12 cellular contexts compared by ENCODE assay signal in the genomic region with DNA sequence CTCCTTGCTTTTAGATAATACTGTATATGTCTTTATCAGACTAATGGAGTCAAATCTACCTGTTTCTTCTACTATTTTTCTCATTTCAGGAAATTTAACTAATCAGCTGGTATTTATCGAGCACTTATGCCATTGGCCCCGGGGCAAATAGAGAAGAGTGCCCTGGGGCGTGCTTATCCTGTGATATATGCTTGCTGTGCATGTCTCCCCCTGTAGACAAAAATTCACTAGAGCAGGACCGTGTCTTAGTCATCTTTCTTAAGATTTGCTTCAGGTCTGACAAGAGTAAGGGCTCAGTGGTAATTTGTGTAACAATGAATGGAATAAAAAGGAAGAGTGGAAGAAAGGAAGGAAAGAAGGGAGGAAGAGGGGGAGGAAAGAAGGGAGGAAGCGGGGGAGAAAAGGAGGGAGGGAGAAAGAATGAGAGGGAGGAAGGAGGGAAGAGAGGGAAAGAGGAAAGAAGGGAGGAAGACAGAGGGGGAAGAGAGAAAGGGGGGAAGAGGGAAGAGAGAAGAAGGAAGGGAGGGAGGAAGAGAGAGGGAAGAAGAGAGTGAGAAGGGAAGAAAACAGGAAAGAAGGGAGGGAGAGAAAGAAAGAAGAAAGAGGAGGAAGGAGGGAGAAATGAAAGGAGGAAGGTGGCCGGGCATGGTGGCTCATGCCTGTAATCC.
A peak's percentile ranks its signal among the peaks of the same experiment; 100 is the strongest.
DNase-seq lines count a peak whose midpoint lies in the region; ATAC-seq and TF ChIP-seq lines count a peak whose summit lies in the region.
"Had no signal": no experiment of that assay in that cellular context is flagged by ENCODE, and none has a peak within 500 bp of the region (broad histone marks: within the 10 kb centered on the region; RNA-seq: fewer than 3 reads in every experiment).

No MANE protein-coding gene starts in this region.

- no peak for DNase-seq in AG04450 (ENCODE audit: low read depth, low spot score)
- DNase-seq in GM23338 (ENCODE audit: low spot score), result peak; percentile 76
- no peak for DNase-seq in RWPE2 (ENCODE audit: low spot score)
- peak; percentile 41 for DNase-seq in hepatocyte (ENCODE audit: low spot score)
- no peak for DNase-seq in GM19240 (ENCODE audit: insufficient read length, low spot score)
- DNase-seq in hypothalamus (lab: John Stamatoyannopoulos, UW), result no peak
- DNase-seq in head of caudate nucleus, result no peak
- DNase-seq in NCI-H446 treated with DMSO at 0.1 percent for 48 hours (lab: John Stamatoyannopoulos, UW), result no peak
- DNase-seq: activated naive CD4-positive, alpha-beta T cell treated with anti-CD3 and anti-CD28 coated beads, Interleukin-2, amount 10 ng/mL, durations not matched to agents 7 days and 5 days; lower lobe of right lung; NCI-H1105; RPMI8226 had no signal

- intact Hi-C loops in head of caudate nucleus (cut with DNase I), result no loop called here

- CTCF ChIA-PET in AG04450 (lab: Charles Lee), result no interaction called here

- H3K27ac Mint-ChIP-seq in GM23338, result no peak overlapping the region
- H3K27ac Mint-ChIP-seq: activated naive CD4-positive, alpha-beta T cell treated with anti-CD3 and anti-CD28 coated beads, Interleukin-2, amount 10 ng/mL, durations not matched to agents 7 days and 5 days had no signal

- H3K79me2 ChIP-seq in GM23338 (replicated peaks; ENCODE audit: insufficient read depth) (no peaks in the 10 kb centered on the region), hepatocyte (no peaks in the 10 kb centered on the region)

- ATAC-seq in GM23338 (peak; percentile 89), RWPE2 (ENCODE audit: low read depth) (peak; percentile 57; the same call in 2 of the 3 replicates)
- ATAC-seq: lower lobe of right lung had no signal

- no peaks in the 10 kb centered on the region for H3K9me2 ChIP-seq in GM23338 (ENCODE audit: insufficient read depth)
- H3K9me2 ChIP-seq in hepatocyte (replicated peaks; ENCODE audit: insufficient read depth), result no peaks in the 10 kb centered on the region

- H4K20me1 ChIP-seq in GM23338 (replicated peaks; ENCODE audit: insufficient read depth), result no peaks in the 10 kb centered on the region; the same call in 1 of the 2 replicates
- no peaks in the 10 kb centered on the region for H4K20me1 ChIP-seq in hepatocyte (ENCODE audit: insufficient read depth, poor library complexity, severe bottlenecking)

- H3K4me1 ChIP-seq in GM23338 (ENCODE audit: insufficient read depth), result peaks cover 9% of the 10 kb centered on the region
- no peaks in the 10 kb centered on the region for H3K4me1 ChIP-seq in RWPE2 (ENCODE audit: insufficient read depth, poor library complexity, severe bottlenecking)
- peaks cover 13% of the 10 kb centered on the region for H3K4me1 ChIP-seq in hepatocyte (ENCODE audit: insufficient read depth)

- no peaks in the 10 kb centered on the region for H3K36me3 Mint-ChIP-seq in GM23338 (ENCODE audit: low read depth)
- H3K36me3 Mint-ChIP-seq: activated naive CD4-positive, alpha-beta T cell treated with anti-CD3 and anti-CD28 coated beads, Interleukin-2, amount 10 ng/mL, durations not matched to agents 7 days and 5 days had no signal

- no peaks in the 10 kb centered on the region for H3K36me3 ChIP-seq in GM23338 (ENCODE audit: insufficient read depth)
- H3K36me3 ChIP-seq in RWPE2 (ENCODE audit: low read depth), result no peaks in the 10 kb centered on the region
- H3K36me3 ChIP-seq in hepatocyte (replicated peaks; ENCODE audit: insufficient read depth, low read depth), result no peaks in the 10 kb centered on the region
- H3K36me3 ChIP-seq: lower lobe of right lung had no signal

- no peak overlapping the region for H3K4me3 ChIP-seq in AG04450 (ENCODE audit: low read depth, low read length)
- H3K4me3 ChIP-seq in GM23338, result no peak overlapping the region
- H3K4me3 ChIP-seq in RWPE2 (ENCODE audit: severe bottlenecking), result no peak overlapping the region
- no peak overlapping the region for H3K4me3 ChIP-seq in hepatocyte
- H3K4me3 ChIP-seq: lower lobe of right lung had no signal

- H2AFZ ChIP-seq in GM23338 (no peak overlapping the region), hepatocyte (no peak overlapping the region)

- H3K27ac ChIP-seq in AG04450 (ENCODE audit: low read depth, low read length), result no peak overlapping the region
- no peak overlapping the region for H3K27ac ChIP-seq in GM23338 (ENCODE audit: low read depth)
- no peak overlapping the region for H3K27ac ChIP-seq in RWPE2 (ENCODE audit: poor library complexity, severe bottlenecking)
- H3K27ac ChIP-seq in hepatocyte, result peak overlapping the region; percentile 86
- H3K27ac ChIP-seq: lower lobe of right lung had no signal

- no peaks in the 10 kb centered on the region for H3F3A ChIP-seq in GM23338 (replicated peaks; ENCODE audit: low read depth)

- H3K27me3 ChIP-seq in AG04450 (ENCODE audit: control insufficient read depth, insufficient read depth, low read length) (no peaks in the 10 kb centered on the region), GM23338 (ENCODE audit: insufficient read depth) (no peaks in the 10 kb centered on the region), RWPE2 (ENCODE audit: insufficient read depth, poor library complexity, severe bottlenecking) (peaks cover under 1% of the 10 kb centered on the region), hepatocyte (no peaks in the 10 kb centered on the region)

- H3K9me3 Mint-ChIP-seq in GM23338, result no peaks in the 10 kb centered on the region
- H3K9me3 Mint-ChIP-seq: activated naive CD4-positive, alpha-beta T cell treated with anti-CD3 and anti-CD28 coated beads, Interleukin-2, amount 10 ng/mL, durations not matched to agents 7 days and 5 days had no signal

- peaks cover 23% of the 10 kb centered on the region for H3K4me1 Mint-ChIP-seq in GM23338
- H3K4me1 Mint-ChIP-seq: activated naive CD4-positive, alpha-beta T cell treated with anti-CD3 and anti-CD28 coated beads, Interleukin-2, amount 10 ng/mL, durations not matched to agents 7 days and 5 days had no signal

- H3K9me3 ChIP-seq in AG04450 (ENCODE audit: control insufficient read depth, insufficient read depth, low read length), result no peaks in the 10 kb centered on the region
- H3K9me3 ChIP-seq in RWPE2 (ENCODE audit: severe bottlenecking), result no peaks in the 10 kb centered on the region
- no peaks in the 10 kb centered on the region for H3K9me3 ChIP-seq in hepatocyte (ENCODE audit: low read depth)
- H3K9me3 ChIP-seq: lower lobe of right lung had no signal

- H3K27me3 Mint-ChIP-seq in GM23338 (ENCODE audit: insufficient read depth, low read depth, poor library complexity), result no peaks in the 10 kb centered on the region

- TF ChIP-seq CTCF in AG04450 (IDR thresholded peaks at IDR 0.05; ENCODE audit: low read depth, low read length), result peak; percentile 27; the same call in 1 of the 2 replicates
- peak; percentile 61 for TF ChIP-seq CTCF in GM23338 (conservative IDR thresholded peaks at IDR 0.05; ENCODE audit: low read depth in 2 of 2)
- peak; percentile 28 for TF ChIP-seq CTCF in RWPE2 (IDR thresholded peaks at IDR 0.05; ENCODE audit: poor library complexity, severe bottlenecking)
- peak; percentile 36 for TF ChIP-seq CTCF in hepatocyte (IDR thresholded peaks at IDR 0.05; ENCODE audit: poor library complexity)

- H3K4me2 ChIP-seq in GM23338 (no peak overlapping the region), hepatocyte (no peak overlapping the region)

- POLR2A ChIA-PET in AG04450 (lab: Yijun Ruan, JAX), result no interaction called here

- 54% methylated on average over 6 of the region's 6 CpGs for WGBS in hepatocyte (ENCODE audit: low lambda C conversion rate, missing lambda C conversion rate)

- H3K4me3 Mint-ChIP-seq in GM23338, result no peak overlapping the region
- H3K4me3 Mint-ChIP-seq: activated naive CD4-positive, alpha-beta T cell treated with anti-CD3 and anti-CD28 coated beads, Interleukin-2, amount 10 ng/mL, durations not matched to agents 7 days and 5 days had no signal

Comparison
In these comparisons a context has a peak if more than half of its experiments do, and no peak if none do; other contexts are left out.
1. DNase-seq: peak in GM23338 (single experiment) and hepatocyte (single experiment); none in AG04450 (single experiment), RWPE2 (single experiment), GM19240 (single experiment), hypothalamus (0 of 51), head of caudate nucleus (0 of 42) and NCI-H446 treated with DMSO at 0.1 percent for 48 hours (single experiment).
2. Peak in every context shown above with its lines, with median percentiles within 50 percentile points of each other: CTCF ChIP-seq.